22 cellular contexts compared by ENCODE assay signal in the genomic region with DNA sequence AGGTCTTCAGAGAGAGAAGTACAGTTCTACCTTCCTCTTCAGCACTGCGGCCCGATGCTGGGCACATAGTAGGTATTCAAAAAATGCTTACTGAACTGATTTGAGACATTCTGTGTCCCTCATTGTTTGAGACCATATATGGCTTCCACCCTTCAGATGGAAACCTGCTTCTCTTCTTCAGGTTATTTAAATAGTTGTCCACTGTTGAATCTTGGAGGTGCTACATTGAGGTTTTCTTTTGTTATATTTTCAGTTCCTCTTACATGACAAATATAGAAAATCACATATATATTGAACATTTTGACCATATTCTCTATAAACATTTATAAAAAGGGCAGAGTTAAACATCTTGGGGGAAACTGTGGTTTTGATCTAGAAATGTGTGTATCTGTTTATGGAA.
A peak's percentile ranks its signal among the peaks of the same experiment; 100 is the strongest.
DNase-seq lines count a peak whose midpoint lies in the region; ATAC-seq and TF ChIP-seq lines count a peak whose summit lies in the region.
"Had no signal": no experiment of that assay in that cellular context is flagged by ENCODE, and none has a peak within 500 bp of the region (broad histone marks: within the 10 kb centered on the region; RNA-seq: fewer than 3 reads in every experiment).

No MANE protein-coding gene starts in this region.

- no peak overlapping the region for H3K27ac ChIP-seq in heart left ventricle
- H3K27ac ChIP-seq in right lobe of liver = no peak overlapping the region
- H3K27ac ChIP-seq: Peyer's patch had no signal

- DNase-seq in heart left ventricle = no peak
- DNase-seq in HuH-7.5 (ENCODE audit: low spot score) = no peak
- no peak for DNase-seq in NCI-H69 (lab: John Stamatoyannopoulos, UW)
- no peak for DNase-seq in right lobe of liver
- DNase-seq: 8988T; CD4-positive, CD25-positive, alpha-beta regulatory T cell; COR-L47; DMS 273 treated with DMSO at 0.1 percent for 48 hours; H9; KG1; NCI-H1417; NCI-H187; NCI-H2107; NCI-H226; NCI-H524; Peyer's patch had no signal

- ATAC-seq in GM18498 (IDR thresholded peaks at IDR 0.05; ENCODE audit: unreplicated experiment) (peak; percentile 64), GM18868 (IDR thresholded peaks at IDR 0.05; ENCODE audit: unreplicated experiment) (peak; percentile 51), GM21381 (IDR thresholded peaks at IDR 0.05; ENCODE audit: unreplicated experiment) (peak; percentile 88), HG03432 (IDR thresholded peaks at IDR 0.05; ENCODE audit: unreplicated experiment) (peak; percentile 73), heart left ventricle (no peak), right lobe of liver (no peak)
- ATAC-seq: HepG2, Right ventricle myocardium inferior had no signal

- TF ChIP-seq CTCF in heart left ventricle (IDR thresholded peaks at IDR 0.05) (no peak), right lobe of liver (IDR thresholded peaks at IDR 0.05) (no peak)

- H3K27me3 ChIP-seq in heart left ventricle = no peaks in the 10 kb centered on the region
- H3K27me3 ChIP-seq in right lobe of liver = no peaks in the 10 kb centered on the region
- H3K27me3 ChIP-seq: Peyer's patch had no signal

- H3K36me3 ChIP-seq in heart left ventricle (no peaks in the 10 kb centered on the region), right lobe of liver (no peaks in the 10 kb centered on the region)
- H3K36me3 ChIP-seq: Peyer's patch had no signal

- no peak for TF ChIP-seq POLR2A in heart left ventricle (IDR thresholded peaks at IDR 0.05)
- TF ChIP-seq POLR2A in right lobe of liver (IDR thresholded peaks at IDR 0.05) = no peak

- intact Hi-C loops in heart left ventricle (cut with DNase I) = no loop called here
- intact Hi-C loops in right lobe of liver (cut with DNase I) = no loop called here

- WGBS in heart left ventricle, 4 donors = 96 to 97% (median 97%) methylated on average over 2 of the region's 2 CpGs
- 71% methylated on average over 2 of the region's 2 CpGs for WGBS in right lobe of liver (ENCODE audit: insufficient coverage, low coverage, low lambda C conversion rate, missing lambda C conversion rate)

- H3K9me3 ChIP-seq in heart left ventricle (no peaks in the 10 kb centered on the region), right lobe of liver (no peaks in the 10 kb centered on the region)
- H3K9me3 ChIP-seq: Peyer's patch had no signal

- no peak overlapping the region for H3K4me3 ChIP-seq in heart left ventricle
- no peak overlapping the region for H3K4me3 ChIP-seq in right lobe of liver
- H3K4me3 ChIP-seq: Peyer's patch had no signal

- peaks cover 0 to 11% (median 0%) of the 10 kb centered on the region in 12 donors for H3K4me1 ChIP-seq in heart left ventricle
- H3K4me1 ChIP-seq in right lobe of liver = no peaks in the 10 kb centered on the region
- H3K4me1 ChIP-seq: Peyer's patch had no signal

Comparison
In these comparisons a context has a peak if more than half of its experiments do, and no peak if none do; other contexts are left out.
1. ATAC-seq: peak in GM18498 (single experiment), GM18868 (single experiment), GM21381 (single experiment) and HG03432 (single experiment); none in heart left ventricle (0 of 4) and right lobe of liver (0 of 4).